21 cellular contexts compared by ENCODE assay signal in genomic region chr14:81277096-81277495, GRCh38. TPM values are rescaled to one million over a fixed set of nuclear protein-coding genes. Genes with fewer than 3 reads are reported as not detected.
DNase-seq lines count a peak whose midpoint lies in the region; FAIRE-seq and TF ChIP-seq lines count a peak whose summit lies in the region.
"Had no signal": no experiment of that assay in that cellular context is flagged by ENCODE, and none has a peak within 500 bp of the region (broad histone marks: within the 10 kb centered on the region; RNA-seq: fewer than 3 reads in every experiment).

No MANE protein-coding gene starts in this region.

- H2AK5ac ChIP-seq in H1 (ENCODE audit: low read depth, low read length), result no peak overlapping the region

- peaks cover 2% of the 10 kb centered on the region for H3K27me3 ChIP-seq in left ventricle myocardium inferior (ENCODE audit: low read depth)
- peaks cover 52% of the 10 kb centered on the region for H3K27me3 ChIP-seq in OCI-LY3 (ENCODE audit: low read depth, low read length)
- no peaks in the 10 kb centered on the region for H3K27me3 ChIP-seq in H1 (replicated peaks in 1 of 4; ENCODE audit: control insufficient read depth in 3 of 4, extremely low read depth in 1 of 4, insufficient read depth in 3 of 4, low read length in 3 of 4)
- H3K27me3 ChIP-seq in spleen (replicated peaks in 1 of 7), result peaks cover 0 to 4% (median 0%) of the 10 kb centered on the region in 7 donors
- H3K27me3 ChIP-seq in endodermal cell (ENCODE audit: control insufficient read depth, insufficient read depth, low read length, poor library complexity, severe bottlenecking), result no peaks in the 10 kb centered on the region
- no peaks in the 10 kb centered on the region for H3K27me3 ChIP-seq in H7 (ENCODE audit: control insufficient read depth, insufficient read depth, low read length)
- H3K27me3 ChIP-seq in CD4-positive, alpha-beta memory T cell (ENCODE audit: insufficient read depth, low read length), result no peaks in the 10 kb centered on the region

- H3K9me3 ChIP-seq in left ventricle myocardium inferior (replicated peaks) (no peaks in the 10 kb centered on the region), OCI-LY3 (ENCODE audit: insufficient read depth, low read length) (no peaks in the 10 kb centered on the region), H1 (ENCODE audit: insufficient read depth in 2 of 2, low read depth in 1 of 2, low read length in 1 of 2) (no peaks in the 10 kb centered on the region), spleen (no peaks in the 10 kb centered on the region), endodermal cell (ENCODE audit: control insufficient read depth, low read length) (no peaks in the 10 kb centered on the region)
- no peaks in the 10 kb centered on the region for H3K9me3 ChIP-seq in CD4-positive, alpha-beta memory T cell (ENCODE audit: control insufficient read depth in 1 of 2, low read length in 2 of 2)
- H3K9me3 ChIP-seq: A549 had no signal

- no peak overlapping the region for H3K4ac ChIP-seq in H1 (replicated peaks; ENCODE audit: insufficient read length, low read depth, low read length)

- no peak overlapping the region for H4K91ac ChIP-seq in H1 (replicated peaks; ENCODE audit: insufficient read length, low read length)

- no peak for TF ChIP-seq RAD21 in H1 (IDR thresholded peaks at IDR 0.05 in 1 of 2, conservative IDR thresholded peaks at IDR 0.05 in 1 of 2; ENCODE audit: low read depth in 2 of 2, low read length in 2 of 2)

- H3K23me2 ChIP-seq in H1 (ENCODE audit: low read depth, low read length), result no peaks in the 10 kb centered on the region

- H3K27me3 Mint-ChIP-seq in endodermal cell (ENCODE audit: insufficient read depth), result no peaks in the 10 kb centered on the region
- H3K27me3 Mint-ChIP-seq in CD4-positive, alpha-beta memory T cell, result peaks cover 4 to 8% of the 10 kb centered on the region in 2 donors

- H4K5ac ChIP-seq in H1 (ENCODE audit: insufficient read length, low read depth, low read length), result no peak overlapping the region

- no peaks in the 10 kb centered on the region for H3K79me1 ChIP-seq in H1 (ENCODE audit: low read depth, low read length)

- H3K4me3 ChIP-seq in left ventricle myocardium inferior, result no peak overlapping the region
- peak overlapping the region; percentile 49 for H3K4me3 ChIP-seq in OCI-LY3 (ENCODE audit: low read length)
- H3K4me3 ChIP-seq in H1 (ENCODE audit: extremely low read depth in 1 of 4, insufficient read depth in 2 of 4, low read depth in 3 of 4, low read length in 4 of 4), result no peak overlapping the region
- no peak overlapping the region for H3K4me3 ChIP-seq in spleen
- no peak overlapping the region for H3K4me3 ChIP-seq in endodermal cell (ENCODE audit: low read length)
- H3K4me3 ChIP-seq in H7 (ENCODE audit: insufficient read depth, low read depth, low read length), result no peak overlapping the region
- H3K4me3 ChIP-seq in CD4-positive, alpha-beta memory T cell (ENCODE audit: low read length in 2 of 2), result no peak overlapping the region
- H3K4me3 ChIP-seq: A549, GM23338, K562 had no signal

- H4K20me1 ChIP-seq in OCI-LY3 (ENCODE audit: insufficient read depth, low read length) (no peaks in the 10 kb centered on the region), H1 (replicated peaks in 1 of 2; ENCODE audit: control insufficient read depth in 1 of 2, insufficient read depth in 2 of 2, low read length in 2 of 2) (no peaks in the 10 kb centered on the region)

- TF ChIP-seq EP300 in H1 (IDR thresholded peaks at IDR 0.05; ENCODE audit: borderline replicate concordance in 1 of 2, low read depth in 2 of 2, low read length in 2 of 2), result no peak

- POLR2A ChIA-PET in H1 (lab: Charles Lee; ENCODE audit: partially characterized antibody), result no interaction called here
- POLR2A ChIA-PET in CD4-positive, alpha-beta memory T cell (lab: Charles Lee; ENCODE audit: partially characterized antibody), result no interaction called here

- no peak overlapping the region for H3K4me3 Mint-ChIP-seq in endodermal cell
- H3K4me3 Mint-ChIP-seq in CD4-positive, alpha-beta memory T cell, result no peak overlapping the region
- H3K4me3 Mint-ChIP-seq: CD8-positive, alpha-beta memory T cell; GM23338; H9 had no signal

- H3K79me2 ChIP-seq in OCI-LY3 (ENCODE audit: low read length) (no peaks in the 10 kb centered on the region), H1 (ENCODE audit: control insufficient read depth in 1 of 2, insufficient read depth in 2 of 2, low read length in 2 of 2) (no peaks in the 10 kb centered on the region)

- H3K23ac ChIP-seq in H1 (ENCODE audit: insufficient read length), result no peak overlapping the region

- H3K36me3 ChIP-seq in left ventricle myocardium inferior, result no peaks in the 10 kb centered on the region
- no peaks in the 10 kb centered on the region for H3K36me3 ChIP-seq in OCI-LY3 (replicated peaks; ENCODE audit: low read depth, low read length)
- peaks cover 5 to 15% (median 8%) of the 10 kb centered on the region in 4 experiments; a peak in 5 of 8 replicates for H3K36me3 ChIP-seq in H1 (ENCODE audit: control insufficient read depth in 2 of 4, insufficient read depth in 4 of 4, low read length in 3 of 4)
- peaks cover 0 to 19% (median 0%) of the 10 kb centered on the region in 6 donors for H3K36me3 ChIP-seq in spleen
- H3K36me3 ChIP-seq in endodermal cell (ENCODE audit: control insufficient read depth, insufficient read depth, low read length), result peaks cover 13% of the 10 kb centered on the region
- H3K36me3 ChIP-seq in H7 (replicated peaks; ENCODE audit: control insufficient read depth, insufficient read depth, low read length), result no peaks in the 10 kb centered on the region; the same call in none of the 2 replicates
- no peaks in the 10 kb centered on the region for H3K36me3 ChIP-seq in CD4-positive, alpha-beta memory T cell (ENCODE audit: insufficient read depth, low read length)

- no peak overlapping the region for H3K18ac ChIP-seq in H1 (ENCODE audit: extremely low read depth, low read length)

- H3K9ac ChIP-seq in OCI-LY3 (ENCODE audit: low read length) (no peak overlapping the region), H1 (replicated peaks in 1 of 4; ENCODE audit: extremely low read depth in 1 of 4, low read depth in 3 of 4, low read length in 3 of 4) (no peak overlapping the region), endodermal cell (ENCODE audit: extremely low read depth, low read length, poor library complexity, severe bottlenecking) (no peak overlapping the region)

- no peak overlapping the region for H2BK120ac ChIP-seq in H1 (replicated peaks; ENCODE audit: low read depth, low read length)

- no peak for DNase-seq in left ventricle myocardium inferior
- no peak for DNase-seq in cardiac septum (ENCODE audit: low spot score)
- DNase-seq in H1 (ENCODE audit: low read depth in 1 of 2, low spot score in 2 of 2), result no peak
- DNase-seq in spleen, result no peak
- no peak for DNase-seq in endodermal cell
- DNase-seq in H7, result no peak
- no peak for DNase-seq in CD4-positive, alpha-beta memory T cell
- DNase-seq: AML-193; CD8-positive, alpha-beta memory T cell; COR-L47; DMS 273 treated with DMSO at 0.1 percent for 48 hours; DMS53; DND-41; H9 had no signal

- H3K9me3 Mint-ChIP-seq in endodermal cell, result no peaks in the 10 kb centered on the region
- H3K9me3 Mint-ChIP-seq in CD4-positive, alpha-beta memory T cell, result no peaks in the 10 kb centered on the region
- H3K9me3 Mint-ChIP-seq: CD8-positive, alpha-beta memory T cell; GM23338; H9 had no signal

- H3K36me3 Mint-ChIP-seq in endodermal cell (ENCODE audit: low read depth), result peaks cover 30% of the 10 kb centered on the region
- no peaks in the 10 kb centered on the region for H3K36me3 Mint-ChIP-seq in CD4-positive, alpha-beta memory T cell
- H3K36me3 Mint-ChIP-seq: CD8-positive, alpha-beta memory T cell had no signal

- TF ChIP-seq CTCF in left ventricle myocardium inferior (IDR thresholded peaks at IDR 0.05; ENCODE audit: borderline replicate concordance) (no peak), OCI-LY3 (IDR thresholded peaks at IDR 0.05; ENCODE audit: low read depth, low read length) (no peak), H1 (IDR thresholded peaks at IDR 0.05; ENCODE audit: control extremely low read depth in 1 of 3, insufficient read depth in 1 of 3, low read depth in 1 of 3, low read length in 3 of 3) (no peak), spleen (IDR thresholded peaks at IDR 0.05 in 8 of 11, conservative IDR thresholded peaks at IDR 0.05 in 3 of 11) (no peak), endodermal cell (conservative IDR thresholded peaks at IDR 0.05) (no peak)

- FAIRE-seq in H1 (lab: Jason Lieb, UNC), result no peak
- FAIRE-seq: A549, G401.6, GM12891, K562 had no signal

- no peak overlapping the region for H2BK20ac ChIP-seq in H1 (ENCODE audit: low read length)

- no peak overlapping the region for H3K56ac ChIP-seq in H1 (replicated peaks; ENCODE audit: insufficient read length, low read depth, low read length)

- H3K4me1 ChIP-seq in left ventricle myocardium inferior, result peaks cover 26% of the 10 kb centered on the region
- H3K4me1 ChIP-seq in OCI-LY3 (ENCODE audit: low read length), result peaks cover 22% of the 10 kb centered on the region
- H3K4me1 ChIP-seq in H1 (replicated peaks in 1 of 4; ENCODE audit: control insufficient read depth in 3 of 4, insufficient read depth in 4 of 4, low read length in 3 of 4), result peaks cover 0 to 4% (median 0%) of the 10 kb centered on the region in 4 experiments; a peak in 2 of 7 replicates
- H3K4me1 ChIP-seq in spleen, result peaks cover 8 to 38% (median 20%) of the 10 kb centered on the region in 6 donors
- H3K4me1 ChIP-seq in endodermal cell (ENCODE audit: control insufficient read depth, insufficient read depth, low read length), result no peaks in the 10 kb centered on the region
- no peaks in the 10 kb centered on the region for H3K4me1 ChIP-seq in CD4-positive, alpha-beta memory T cell (ENCODE audit: insufficient read depth, low read length)
- H3K4me1 ChIP-seq: A549 had no signal

- H3K4me1 Mint-ChIP-seq in endodermal cell, result peaks cover 7% of the 10 kb centered on the region
- H3K4me1 Mint-ChIP-seq in CD4-positive, alpha-beta memory T cell, result no peaks in the 10 kb centered on the region
- H3K4me1 Mint-ChIP-seq: CD8-positive, alpha-beta memory T cell had no signal

- WGBS in H1 (ENCODE audit: extremely low coverage in 1 of 2, insufficient coverage in 1 of 2, insufficient read length in 1 of 2, insufficient replicate concordance in 2 of 2, low coverage in 1 of 2, low lambda C conversion rate in 2 of 2, missing lambda C conversion rate in 1 of 2), 2 experiments, result 91% methylated on average over 12 of the region's 12 CpGs; no CpG with 5 or more reads in 1 of the 2 experiments
- WGBS in spleen, 5 donors, result 84 to 92% (median 89%) methylated on average over 12 of the region's 12 CpGs
- WGBS in endodermal cell (ENCODE audit: insufficient coverage in 1 of 2, insufficient read length in 1 of 2), 2 experiments, result 96 to 97% methylated on average over 9 to 12 of the region's 12 CpGs

- TF ChIP-seq POLR2A in H1 (IDR thresholded peaks at IDR 0.05; ENCODE audit: control extremely low read depth in 1 of 2, low read depth in 2 of 2, low read length in 2 of 2) (no peak), spleen (IDR thresholded peaks at IDR 0.05) (no peak)

- H2BK15ac ChIP-seq in H1 (ENCODE audit: low read length), result no peak overlapping the region

- intact Hi-C loops in left ventricle myocardium inferior (cut with micrococcal nuclease) (no loop called here), cardiac septum (cut with DNase I) (no loop called here), spleen (cut with DNase I; ENCODE audit: low total_unique reads) (no loop called here)
- intact Hi-C loops in CD4-positive, alpha-beta memory T cell (cut with micrococcal nuclease), result no loop called here

- H3K4me2 ChIP-seq in OCI-LY3 (ENCODE audit: low read length) (peak overlapping the region; percentile 80), H1 (ENCODE audit: insufficient read depth in 1 of 2, low read depth in 2 of 2, low read length in 2 of 2) (no peak overlapping the region)
- H3K4me2 ChIP-seq: A549, GM23338 had no signal

- H4K8ac ChIP-seq in H1 (ENCODE audit: extremely low read depth, insufficient read depth, low read length), result no peak overlapping the region

- H3K27ac ChIP-seq in left ventricle myocardium inferior (replicated peaks), result peak overlapping the region; percentile 59
- H3K27ac ChIP-seq in OCI-LY3 (ENCODE audit: low read length), result no peak overlapping the region
- no peak overlapping the region for H3K27ac ChIP-seq in H1 (ENCODE audit: low read depth, low read length)
- peak overlapping the region in 5 of 8 donors; percentile 56 to 78 (median 67) for H3K27ac ChIP-seq in spleen
- H3K27ac ChIP-seq in endodermal cell (ENCODE audit: low read depth, low read length), result no peak overlapping the region
- H3K27ac ChIP-seq in CD4-positive, alpha-beta memory T cell (ENCODE audit: low read depth, low read length), result no peak overlapping the region
- H3K27ac ChIP-seq: 22Rv1, A549 had no signal

- H2AFZ ChIP-seq in OCI-LY3 (ENCODE audit: low read depth, low read length) (no peak overlapping the region), H1 (ENCODE audit: low read length) (no peak overlapping the region)
- H2AFZ ChIP-seq: GM23338 had no signal

- H3K27ac Mint-ChIP-seq in endodermal cell, result no peak overlapping the region
- no peak overlapping the region for H3K27ac Mint-ChIP-seq in CD4-positive, alpha-beta memory T cell
- H3K27ac Mint-ChIP-seq: CD8-positive, alpha-beta memory T cell; GM23338; H9 had no signal

- CTCF ChIA-PET in H1 (lab: Charles Lee; ENCODE audit: partially characterized antibody), result interaction anchor here (0.8 to 20.7 kb wide), 4 partner anchors 8 to 187 kb away, joined by 3 to 426 read pairs (median 15); no protein-coding TSS in a partner anchor
- CTCF ChIA-PET in CD4-positive, alpha-beta memory T cell (lab: Charles Lee; ENCODE audit: partially characterized antibody), result interaction anchor here (1.3 kb wide), 1 partner anchor 187 kb away, joined by 3 read pairs; no protein-coding TSS in a partner anchor

- no peak overlapping the region for H2BK12ac ChIP-seq in H1 (ENCODE audit: low read depth, low read length)

- H2BK5ac ChIP-seq in H1 (ENCODE audit: low read depth, low read length), result peak overlapping the region; percentile 50; the same call in 1 of the 2 replicates

- H3K14ac ChIP-seq in H1 (ENCODE audit: insufficient read length), result no peak overlapping the region

RNA-seq across cellular contexts. Expression of gene GTF2A1, which starts 56.3 kb away (rescaled TPM):
- total RNA-seq in left ventricle myocardium inferior (20.8 TPM), cardiac septum (18.0 TPM), spleen (10 to 100 TPM; 25.4 to 40.7 (median 30.6) TPM), endodermal cell (10 to 100 TPM; 34.3 to 34.4 TPM)
- total RNA-seq in H1 (2021; fragmentation: NEBNext Ultra II Directional; extraction: Animal tissue kit (Norgen Biotek cat#: 25700)), result 53.5 and 57.8 TPM in 2 replicates
- polyA plus RNA-seq in H1 (2011; rRNA removed) (16.7 and 24.1 TPM in 2 replicates), spleen (1 to 10 TPM; 5.1 to 8.0 (median 7.1) TPM)
- 19.0 TPM for polyA plus RNA-seq in H1 (2011; cell fraction: cytosol; rRNA removed)
- 24.4 TPM for polyA plus RNA-seq in H1 (2011; cell fraction: nucleus; rRNA removed)
- polyA plus RNA-seq in H1 (2012, experiment 1 of 2), result 24.3 to 34.7 TPM (median 27.6 TPM) in 4 replicates
- polyA plus RNA-seq in H1 (2012, experiment 2 of 2), result 1.5 TPM
- polyA plus RNA-seq in H1 (2013, experiment 1 of 2), result 22.2 TPM
- 22.8 TPM for polyA plus RNA-seq in H1 (2013, experiment 2 of 2)
- polyA minus RNA-seq in H1 (2011; rRNA and poly(A)+ RNA removed), result 100 and 129 TPM in 2 replicates
- polyA minus RNA-seq in H1 (2011; cell fraction: cytosol; rRNA and poly(A)+ RNA removed), result 49.8 TPM
- polyA minus RNA-seq in H1 (2011; cell fraction: nucleus; rRNA and poly(A)+ RNA removed), result 39.5 TPM
- polyA plus RNA-seq in endodermal cell (2013, experiment 1 of 2), result 31.2 TPM
- 38.5 TPM for polyA plus RNA-seq in endodermal cell (2013, experiment 2 of 2)
- 25.8 and 29.6 TPM in 2 replicates for total RNA-seq in H7 (2014; rRNA removed; shearing (Covaris generic))
- total RNA-seq in CD4-positive, alpha-beta memory T cell, result 10 to 100 TPM; 34.2 to 40.8 TPM
- polyA plus RNA-seq in CD4-positive, alpha-beta memory T cell, result 10 to 100 TPM in 1 of 2 donors, 1 to 10 TPM in 1; 8.9 to 11.1 TPM

Comparison
In these comparisons a context has a peak if more than half of its experiments do, and no peak if none do; other contexts are left out.
1. H3K27ac ChIP-seq: peak in left ventricle myocardium inferior (single experiment) and spleen (5 of 8); none in OCI-LY3 (single experiment), H1 (single experiment), endodermal cell (single experiment) and CD4-positive, alpha-beta memory T cell (single experiment).